Comparison of ENCODE assay signal across 11 cellular contexts in the genomic region with DNA sequence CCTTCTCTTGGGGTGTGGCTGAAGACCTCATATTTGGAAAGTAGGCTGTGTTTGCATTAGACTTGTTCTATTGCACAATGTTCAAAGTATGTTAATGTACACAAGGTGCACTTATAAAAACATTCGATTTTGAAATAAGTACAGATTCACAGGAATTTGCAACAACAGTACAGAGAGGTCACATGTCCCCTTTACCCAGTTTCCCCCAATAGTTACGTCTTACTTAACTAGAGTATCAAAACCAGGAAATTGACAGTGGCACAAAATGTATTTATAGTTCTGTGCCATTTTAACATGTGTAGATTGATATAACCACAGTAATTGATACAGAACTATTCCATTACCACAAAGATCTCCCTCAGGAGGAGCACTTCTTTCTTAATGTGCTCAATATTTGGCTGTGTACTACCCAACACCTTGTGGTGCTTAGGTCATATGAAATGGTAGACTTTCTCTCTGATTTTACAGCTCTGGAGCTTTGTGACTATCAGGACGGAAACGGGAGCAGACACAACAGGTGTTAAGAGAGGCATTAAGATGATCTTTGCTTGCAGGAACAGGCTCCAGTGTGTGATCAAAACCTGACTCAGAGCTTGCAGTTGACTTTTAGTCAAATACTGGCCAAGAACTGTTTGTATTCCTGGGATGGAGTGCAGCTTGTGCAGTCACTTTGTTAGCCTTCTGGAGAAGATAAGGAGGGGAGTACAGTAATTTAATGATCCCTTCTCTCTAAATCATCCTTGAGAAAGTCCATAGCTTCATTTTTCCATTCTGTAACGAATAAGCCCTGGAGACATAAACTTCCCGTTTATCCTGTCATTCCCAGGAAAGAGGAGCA. TPM values are rescaled to one million over a fixed set of nuclear protein-coding genes. Genes with fewer than 3 reads are reported as not detected.
DNase-seq lines count a peak whose midpoint lies in the region; ATAC-seq and TF ChIP-seq lines count a peak whose summit lies in the region.
"Had no signal": no experiment of that assay in that cellular context is flagged by ENCODE, and none has a peak within 500 bp of the region (broad histone marks: within the 10 kb centered on the region; RNA-seq: fewer than 3 reads in every experiment).

No MANE protein-coding gene starts in this region.

- H3K27ac Mint-ChIP-seq in natural killer cell, result peak overlapping the region; percentile 37 to 94
- H3K27ac Mint-ChIP-seq in natural killer cell treated with Interleukin-12 subunit alpha and Interleukin-12 subunit beta and Interleukin-15 and Interleukin-18, amount 100 ng/mL, for 72 hours, result peak overlapping the region in 1 of 2 donors; percentile 93

- no peaks in the 10 kb centered on the region for H3K9me3 ChIP-seq in mucosa of descending colon

- peaks cover 15% of the 10 kb centered on the region for H3K4me1 ChIP-seq in mucosa of descending colon (ENCODE audit: low read depth)

- no peak for ATAC-seq in natural killer cell
- ATAC-seq in natural killer cell treated with Interleukin-12 subunit alpha and Interleukin-12 subunit beta and Interleukin-15 and Interleukin-18, amount 100 ng/mL, for 72 hours, result no peak
- peak; percentile 64 for ATAC-seq in mucosa of descending colon
- ATAC-seq: stimulated activated naive CD8-positive, alpha-beta T cell treated with anti-CD3 and anti-CD28 coated beads, Interleukin-15, Interleukin-2, amounts not matched to agents 100 U/mL and 50 U/mL, for 24 hours had no signal

- H3K36me3 Mint-ChIP-seq in natural killer cell, result no peaks in the 10 kb centered on the region
- peaks cover 5% of the 10 kb centered on the region for H3K36me3 Mint-ChIP-seq in natural killer cell treated with Interleukin-12 subunit alpha and Interleukin-12 subunit beta and Interleukin-15 and Interleukin-18, amount 100 ng/mL, for 72 hours

- no peaks in the 10 kb centered on the region for H3K36me3 ChIP-seq in mucosa of descending colon (ENCODE audit: low read depth)

- in situ Hi-C loops in T47D (cut with HindIII; ENCODE audit: low pct_unique_long_range_greater_than_20kb, low sequenced_read_pairs) (no loop called here), GM13977 (cut with MboI; ENCODE audit: low pct_unique_long_range_greater_than_20kb, low sequenced_read_pairs, unreplicated experiment) (loop anchor here (10.0 kb wide), 1 partner anchor 58 kb away; no protein-coding TSS in a partner anchor)

- DNase-seq in natural killer cell, result no peak
- no peak for DNase-seq in natural killer cell treated with Interleukin-12 subunit alpha and Interleukin-12 subunit beta and Interleukin-15 and Interleukin-18, amount 100 ng/mL, for 72 hours (ENCODE audit: low spot score)
- DNase-seq in T47D (ENCODE audit: low read depth in 1 of 2, low spot score in 1 of 2), result peak; percentile 40 to 43
- DNase-seq in mucosa of descending colon, result no peak
- no peak for DNase-seq in NCI-H1105 treated with DMSO at 0.1 percent for 48 hours (lab: John Stamatoyannopoulos, UW)
- no peak for DNase-seq in NCI-H1092 (lab: John Stamatoyannopoulos, UW)
- no peak for DNase-seq in GM13977 (ENCODE audit: low spot score)
- no peak for DNase-seq in NCI-H2029 treated with DMSO at 0.1 percent for 48 hours (lab: John Stamatoyannopoulos, UW)
- DNase-seq: DMS79; stimulated activated naive CD8-positive, alpha-beta T cell treated with anti-CD3 and anti-CD28 coated beads, Interleukin-15, Interleukin-2, amounts not matched to agents 100 U/mL and 50 U/mL, for 24 hours; T-helper 2 cell had no signal

- H3K4me3 Mint-ChIP-seq in natural killer cell, result no peak overlapping the region
- no peak overlapping the region for H3K4me3 Mint-ChIP-seq in natural killer cell treated with Interleukin-12 subunit alpha and Interleukin-12 subunit beta and Interleukin-15 and Interleukin-18, amount 100 ng/mL, for 72 hours

- TF ChIP-seq CTCF in natural killer cell (IDR thresholded peaks at IDR 0.05) (no peak), mucosa of descending colon (IDR thresholded peaks at IDR 0.05) (no peak), GM13977 (IDR thresholded peaks at IDR 0.05; ENCODE audit: extremely low read depth, insufficient read depth, missing control alignments) (no peak)

- peaks cover 28 to 40% of the 10 kb centered on the region in 2 donors for H3K4me1 Mint-ChIP-seq in natural killer cell
- peaks cover 32 to 46% of the 10 kb centered on the region in 2 donors for H3K4me1 Mint-ChIP-seq in natural killer cell treated with Interleukin-12 subunit alpha and Interleukin-12 subunit beta and Interleukin-15 and Interleukin-18, amount 100 ng/mL, for 72 hours (ENCODE audit: low read depth in 2 of 2)

- no peak overlapping the region for H3K4me3 ChIP-seq in mucosa of descending colon

- intact Hi-C loops in natural killer cell (cut with micrococcal nuclease) (no loop called here), mucosa of descending colon (cut with DNase I, micrococcal nuclease) (loop anchor here in 1 of 2 donors (10.0 kb wide), 1 partner anchor 48 kb away; no protein-coding TSS in a partner anchor)

- peaks cover 0 to 3% of the 10 kb centered on the region in 2 donors for H3K9me3 Mint-ChIP-seq in natural killer cell
- H3K9me3 Mint-ChIP-seq in natural killer cell treated with Interleukin-12 subunit alpha and Interleukin-12 subunit beta and Interleukin-15 and Interleukin-18, amount 100 ng/mL, for 72 hours, result peaks cover 4% of the 10 kb centered on the region

- H3K27me3 Mint-ChIP-seq in natural killer cell (ENCODE audit: low read depth in 2 of 2), result no peaks in the 10 kb centered on the region
- no peaks in the 10 kb centered on the region for H3K27me3 Mint-ChIP-seq in natural killer cell treated with Interleukin-12 subunit alpha and Interleukin-12 subunit beta and Interleukin-15 and Interleukin-18, amount 100 ng/mL, for 72 hours

RNA-seq across cellular contexts. Expression of a gene that starts 2.7 kb away (rescaled TPM):
- total RNA-seq in natural killer cell, result 100 to 1,000 TPM; 185 to 241 (median 189) TPM
- 100 to 1,000 TPM in 1 of 2 donors, 10 to 100 TPM in 1; 99.4 to 321 TPM for total RNA-seq in natural killer cell treated with Interleukin-12 subunit alpha and Interleukin-12 subunit beta and Interleukin-15 and Interleukin-18, amount 100 ng/mL, for 72 hours
- total RNA-seq in mucosa of descending colon, result 100 to 1,000 TPM in 2 of 3 donors, 10 to 100 TPM in 1; 79.7 to 335 (median 199) TPM

Comparison
In these comparisons a context has a peak if more than half of its experiments do, and no peak if none do; other contexts are left out.
1. DNase-seq: peak in T47D (2 of 2); none in natural killer cell (single experiment), natural killer cell treated with Interleukin-12 subunit alpha and Interleukin-12 subunit beta and Interleukin-15 and Interleukin-18, amount 100 ng/mL, for 72 hours (single experiment), mucosa of descending colon (0 of 3), NCI-H1105 treated with DMSO at 0.1 percent for 48 hours (single experiment), NCI-H1092 (single experiment), GM13977 (single experiment) and NCI-H2029 treated with DMSO at 0.1 percent for 48 hours (single experiment).